Comparison of ENCODE assay signal across 1 cellular context in the genomic region with DNA sequence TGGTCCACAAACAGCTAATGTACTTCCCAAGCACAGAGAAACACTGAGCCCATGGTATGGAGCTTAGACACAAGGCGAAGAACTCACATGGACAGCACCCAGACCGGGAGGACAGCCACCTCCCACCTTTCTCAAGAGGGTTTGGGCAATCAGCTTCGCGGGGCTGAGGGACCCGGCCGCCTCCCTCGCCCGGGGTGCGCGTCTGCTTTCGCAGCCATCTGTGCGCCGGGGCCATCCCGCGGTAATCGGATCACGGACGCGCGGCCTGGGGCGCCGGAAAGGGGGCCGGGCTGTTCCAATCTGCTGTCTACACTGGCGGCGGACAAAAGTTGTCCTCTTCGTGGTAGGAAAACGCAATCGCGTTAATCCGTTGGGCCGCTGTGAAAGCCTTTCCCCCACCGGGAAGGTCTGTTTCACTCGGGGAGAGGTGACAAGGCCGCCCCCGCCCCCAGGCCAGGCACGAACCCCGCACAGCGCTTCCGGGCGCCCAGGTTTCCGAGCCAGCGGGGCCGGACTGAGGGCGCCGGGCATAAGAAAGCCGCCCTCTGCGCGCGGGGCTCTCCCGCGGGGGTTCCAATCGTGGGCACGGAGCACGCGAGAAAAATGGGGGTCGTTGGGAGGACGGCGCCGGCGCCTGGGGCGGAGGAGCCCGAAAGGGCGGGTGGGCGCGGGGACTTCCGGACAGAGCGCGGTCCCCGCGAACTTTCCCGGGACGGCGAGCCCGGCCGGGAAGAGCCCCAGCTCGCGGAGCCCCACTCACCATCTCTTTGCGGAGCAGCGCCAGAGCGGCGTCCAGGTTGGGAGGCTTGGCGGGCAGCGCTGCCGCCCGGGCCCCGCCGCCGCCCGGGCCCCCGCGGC.
A peak's percentile ranks its signal among the peaks of the same experiment; 100 is the strongest.
TF ChIP-seq lines count a peak whose summit lies in the region.

No MANE protein-coding gene starts in this region.

TF ChIP-seq in K562, 482 proteins besides CTCF, POLR2A, EP300 and RAD21 (continued from another document and continues in another):
- TF ChIP-seq, protein P1, sequence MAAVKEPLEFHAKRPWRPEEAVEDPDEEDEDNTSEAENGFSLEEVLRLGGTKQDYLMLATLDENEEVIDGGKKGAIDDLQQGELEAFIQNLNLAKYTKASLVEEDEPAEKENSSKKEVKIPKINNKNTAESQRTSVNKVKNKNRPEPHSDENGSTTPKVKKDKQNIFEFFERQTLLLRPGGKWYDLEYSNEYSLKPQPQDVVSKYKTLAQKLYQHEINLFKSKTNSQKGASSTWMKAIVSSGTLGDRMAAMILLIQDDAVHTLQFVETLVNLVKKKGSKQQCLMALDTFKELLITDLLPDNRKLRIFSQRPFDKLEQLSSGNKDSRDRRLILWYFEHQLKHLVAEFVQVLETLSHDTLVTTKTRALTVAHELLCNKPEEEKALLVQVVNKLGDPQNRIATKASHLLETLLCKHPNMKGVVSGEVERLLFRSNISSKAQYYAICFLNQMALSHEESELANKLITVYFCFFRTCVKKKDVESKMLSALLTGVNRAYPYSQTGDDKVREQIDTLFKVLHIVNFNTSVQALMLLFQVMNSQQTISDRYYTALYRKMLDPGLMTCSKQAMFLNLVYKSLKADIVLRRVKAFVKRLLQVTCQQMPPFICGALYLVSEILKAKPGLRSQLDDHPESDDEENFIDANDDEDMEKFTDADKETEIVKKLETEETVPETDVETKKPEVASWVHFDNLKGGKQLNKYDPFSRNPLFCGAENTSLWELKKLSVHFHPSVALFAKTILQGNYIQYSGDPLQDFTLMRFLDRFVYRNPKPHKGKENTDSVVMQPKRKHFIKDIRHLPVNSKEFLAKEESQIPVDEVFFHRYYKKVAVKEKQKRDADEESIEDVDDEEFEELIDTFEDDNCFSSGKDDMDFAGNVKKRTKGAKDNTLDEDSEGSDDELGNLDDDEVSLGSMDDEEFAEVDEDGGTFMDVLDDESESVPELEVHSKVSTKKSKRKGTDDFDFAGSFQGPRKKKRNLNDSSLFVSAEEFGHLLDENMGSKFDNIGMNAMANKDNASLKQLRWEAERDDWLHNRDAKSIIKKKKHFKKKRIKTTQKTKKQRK (IDR thresholded peaks at IDR 0.05; ENCODE audit: borderline replicate concordance, low read depth, low read length), result no peak
- peak; percentile 50 to 63; a peak in 3 of 4 replicates for TF ChIP-seq NRF1 (conservative IDR thresholded peaks at IDR 0.05 in 1 of 2, IDR thresholded peaks at IDR 0.05 in 1 of 2)
- TF ChIP-seq GABPB2 (CRISPR knock-in tag; conservative IDR thresholded peaks at IDR 0.05), result no peak
- TF ChIP-seq CHCHD3 (CRISPR knock-in tag; IDR thresholded peaks at IDR 0.05), result no peak
- TF ChIP-seq TARDBP (IDR thresholded peaks at IDR 0.05), result no peak
- peak; percentile 12; the same call in 1 of the 2 replicates for TF ChIP-seq ZBTB17 (CRISPR knock-in tag; IDR thresholded peaks at IDR 0.05)
- TF ChIP-seq PCBP1 (IDR thresholded peaks at IDR 0.05; ENCODE audit: low read depth, low read length, poor library complexity, severe bottlenecking), result peak; percentile 37
- no peak for TF ChIP-seq ZKSCAN3 (CRISPR knock-in tag; IDR thresholded peaks at IDR 0.05)
- no peak; the same call in 1 of the 2 replicates for TF ChIP-seq JUNB (CRISPR knock-in tag; conservative IDR thresholded peaks at IDR 0.05)
- TF ChIP-seq, protein P2, sequence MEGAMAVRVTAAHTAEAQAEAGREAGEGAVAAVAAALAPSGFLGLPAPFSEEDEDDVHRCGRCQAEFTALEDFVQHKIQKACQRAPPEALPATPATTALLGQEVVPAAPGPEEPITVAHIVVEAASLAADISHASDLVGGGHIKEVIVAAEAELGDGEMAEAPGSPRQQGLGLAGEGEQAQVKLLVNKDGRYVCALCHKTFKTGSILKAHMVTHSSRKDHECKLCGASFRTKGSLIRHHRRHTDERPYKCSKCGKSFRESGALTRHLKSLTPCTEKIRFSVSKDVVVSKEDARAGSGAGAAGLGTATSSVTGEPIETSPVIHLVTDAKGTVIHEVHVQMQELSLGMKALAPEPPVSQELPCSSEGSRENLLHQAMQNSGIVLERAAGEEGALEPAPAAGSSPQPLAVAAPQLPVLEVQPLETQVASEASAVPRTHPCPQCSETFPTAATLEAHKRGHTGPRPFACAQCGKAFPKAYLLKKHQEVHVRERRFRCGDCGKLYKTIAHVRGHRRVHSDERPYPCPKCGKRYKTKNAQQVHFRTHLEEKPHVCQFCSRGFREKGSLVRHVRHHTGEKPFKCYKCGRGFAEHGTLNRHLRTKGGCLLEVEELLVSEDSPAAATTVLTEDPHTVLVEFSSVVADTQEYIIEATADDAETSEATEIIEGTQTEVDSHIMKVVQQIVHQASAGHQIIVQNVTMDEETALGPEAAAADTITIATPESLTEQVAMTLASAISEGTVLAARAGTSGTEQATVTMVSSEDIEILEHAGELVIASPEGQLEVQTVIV (CRISPR knock-in tag; IDR thresholded peaks at IDR 0.05; ENCODE audit: borderline replicate concordance), result no peak
- peak in 1 of 2 experiments; percentile 58; a peak in 1 of 4 replicates for TF ChIP-seq TEAD1 (CRISPR knock-in tag; IDR thresholded peaks at IDR 0.05)
- TF ChIP-seq, protein P3, sequence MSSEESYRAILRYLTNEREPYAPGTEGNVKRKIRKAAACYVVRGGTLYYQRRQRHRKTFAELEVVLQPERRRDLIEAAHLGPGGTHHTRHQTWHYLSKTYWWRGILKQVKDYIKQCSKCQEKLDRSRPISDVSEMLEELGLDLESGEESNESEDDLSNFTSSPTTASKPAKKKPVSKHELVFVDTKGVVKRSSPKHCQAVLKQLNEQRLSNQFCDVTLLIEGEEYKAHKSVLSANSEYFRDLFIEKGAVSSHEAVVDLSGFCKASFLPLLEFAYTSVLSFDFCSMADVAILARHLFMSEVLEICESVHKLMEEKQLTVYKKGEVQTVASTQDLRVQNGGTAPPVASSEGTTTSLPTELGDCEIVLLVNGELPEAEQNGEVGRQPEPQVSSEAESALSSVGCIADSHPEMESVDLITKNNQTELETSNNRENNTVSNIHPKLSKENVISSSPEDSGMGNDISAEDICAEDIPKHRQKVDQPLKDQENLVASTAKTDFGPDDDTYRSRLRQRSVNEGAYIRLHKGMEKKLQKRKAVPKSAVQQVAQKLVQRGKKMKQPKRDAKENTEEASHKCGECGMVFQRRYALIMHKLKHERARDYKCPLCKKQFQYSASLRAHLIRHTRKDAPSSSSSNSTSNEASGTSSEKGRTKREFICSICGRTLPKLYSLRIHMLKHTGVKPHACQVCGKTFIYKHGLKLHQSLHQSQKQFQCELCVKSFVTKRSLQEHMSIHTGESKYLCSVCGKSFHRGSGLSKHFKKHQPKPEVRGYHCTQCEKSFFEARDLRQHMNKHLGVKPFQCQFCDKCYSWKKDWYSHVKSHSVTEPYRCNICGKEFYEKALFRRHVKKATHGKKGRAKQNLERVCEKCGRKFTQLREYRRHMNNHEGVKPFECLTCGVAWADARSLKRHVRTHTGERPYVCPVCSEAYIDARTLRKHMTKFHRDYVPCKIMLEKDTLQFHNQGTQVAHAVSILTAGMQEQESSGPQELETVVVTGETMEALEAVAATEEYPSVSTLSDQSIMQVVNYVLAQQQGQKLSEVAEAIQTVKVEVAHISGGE (CRISPR knock-in tag; IDR thresholded peaks at IDR 0.05), result peak in 1 of 3 experiments; percentile 35; a peak in 1 of 6 replicates
- peak; percentile 80 for TF ChIP-seq SNIP1 (IDR thresholded peaks at IDR 0.05; ENCODE audit: low read depth)
- TF ChIP-seq ZNF77 (CRISPR knock-in tag; IDR thresholded peaks at IDR 0.05), result no peak
- TF ChIP-seq RBM34 (IDR thresholded peaks at IDR 0.05; ENCODE audit: borderline replicate concordance, insufficient read depth, low read length), result no peak
- TF ChIP-seq HDAC2 (IDR thresholded peaks at IDR 0.05), result peak; percentile 64
- TF ChIP-seq ATF1 (CRISPR knock-in tag; IDR thresholded peaks at IDR 0.05), result no peak
- TF ChIP-seq ATF1 (tag; IDR thresholded peaks at IDR 0.05), result peak; percentile 52
- TF ChIP-seq BRD9 (IDR thresholded peaks at IDR 0.05; ENCODE audit: low read depth, partially characterized antibody), result no peak
- TF ChIP-seq, protein P4, sequence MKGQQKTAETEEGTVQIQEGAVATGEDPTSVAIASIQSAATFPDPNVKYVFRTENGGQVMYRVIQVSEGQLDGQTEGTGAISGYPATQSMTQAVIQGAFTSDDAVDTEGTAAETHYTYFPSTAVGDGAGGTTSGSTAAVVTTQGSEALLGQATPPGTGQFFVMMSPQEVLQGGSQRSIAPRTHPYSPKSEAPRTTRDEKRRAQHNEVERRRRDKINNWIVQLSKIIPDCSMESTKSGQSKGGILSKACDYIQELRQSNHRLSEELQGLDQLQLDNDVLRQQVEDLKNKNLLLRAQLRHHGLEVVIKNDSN (CRISPR knock-in tag; IDR thresholded peaks at IDR 0.05), result no peak; the same call in 1 of the 2 replicates
- peak; percentile 54; the same call in 1 of the 2 replicates for TF ChIP-seq MTA3 (IDR thresholded peaks at IDR 0.05; ENCODE audit: borderline replicate concordance)
- TF ChIP-seq ZNF507 (tag; conservative IDR thresholded peaks at IDR 0.05), result no peak
- no peak for TF ChIP-seq NEUROD1 (IDR thresholded peaks at IDR 0.05; ENCODE audit: borderline replicate concordance, low read depth, low read length, partially characterized antibody)
- TF ChIP-seq ZNF431 (CRISPR knock-in tag; IDR thresholded peaks at IDR 0.05), result no peak; the same call in 1 of the 2 replicates
- 0 out of 2 replicates have a peak, but pooled peaks have one; percentile 34 for TF ChIP-seq NFRKB (IDR thresholded peaks at IDR 0.05; ENCODE audit: low read depth)
- peak; percentile 47; the same call in 1 of the 2 replicates for TF ChIP-seq ELF2 (CRISPR knock-in tag; IDR thresholded peaks at IDR 0.05)
- no peak for TF ChIP-seq PPARD (CRISPR knock-in tag; IDR thresholded peaks at IDR 0.05)
- no peak for TF ChIP-seq HDAC8 (tag; IDR thresholded peaks at IDR 0.05)
- TF ChIP-seq, protein P5, sequence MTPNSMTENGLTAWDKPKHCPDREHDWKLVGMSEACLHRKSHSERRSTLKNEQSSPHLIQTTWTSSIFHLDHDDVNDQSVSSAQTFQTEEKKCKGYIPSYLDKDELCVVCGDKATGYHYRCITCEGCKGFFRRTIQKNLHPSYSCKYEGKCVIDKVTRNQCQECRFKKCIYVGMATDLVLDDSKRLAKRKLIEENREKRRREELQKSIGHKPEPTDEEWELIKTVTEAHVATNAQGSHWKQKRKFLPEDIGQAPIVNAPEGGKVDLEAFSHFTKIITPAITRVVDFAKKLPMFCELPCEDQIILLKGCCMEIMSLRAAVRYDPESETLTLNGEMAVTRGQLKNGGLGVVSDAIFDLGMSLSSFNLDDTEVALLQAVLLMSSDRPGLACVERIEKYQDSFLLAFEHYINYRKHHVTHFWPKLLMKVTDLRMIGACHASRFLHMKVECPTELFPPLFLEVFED (CRISPR knock-in tag; conservative IDR thresholded peaks at IDR 0.05), result no peak
- TF ChIP-seq, protein P6, sequence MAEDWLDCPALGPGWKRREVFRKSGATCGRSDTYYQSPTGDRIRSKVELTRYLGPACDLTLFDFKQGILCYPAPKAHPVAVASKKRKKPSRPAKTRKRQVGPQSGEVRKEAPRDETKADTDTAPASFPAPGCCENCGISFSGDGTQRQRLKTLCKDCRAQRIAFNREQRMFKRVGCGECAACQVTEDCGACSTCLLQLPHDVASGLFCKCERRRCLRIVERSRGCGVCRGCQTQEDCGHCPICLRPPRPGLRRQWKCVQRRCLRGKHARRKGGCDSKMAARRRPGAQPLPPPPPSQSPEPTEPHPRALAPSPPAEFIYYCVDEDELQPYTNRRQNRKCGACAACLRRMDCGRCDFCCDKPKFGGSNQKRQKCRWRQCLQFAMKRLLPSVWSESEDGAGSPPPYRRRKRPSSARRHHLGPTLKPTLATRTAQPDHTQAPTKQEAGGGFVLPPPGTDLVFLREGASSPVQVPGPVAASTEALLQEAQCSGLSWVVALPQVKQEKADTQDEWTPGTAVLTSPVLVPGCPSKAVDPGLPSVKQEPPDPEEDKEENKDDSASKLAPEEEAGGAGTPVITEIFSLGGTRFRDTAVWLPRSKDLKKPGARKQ (CRISPR knock-in tag; IDR thresholded peaks at IDR 0.05), result no peak
- TF ChIP-seq CTBP1 (IDR thresholded peaks at IDR 0.05; ENCODE audit: borderline replicate concordance), result peak; percentile 49; the same call in 1 of the 2 replicates
- TF ChIP-seq, protein P7, sequence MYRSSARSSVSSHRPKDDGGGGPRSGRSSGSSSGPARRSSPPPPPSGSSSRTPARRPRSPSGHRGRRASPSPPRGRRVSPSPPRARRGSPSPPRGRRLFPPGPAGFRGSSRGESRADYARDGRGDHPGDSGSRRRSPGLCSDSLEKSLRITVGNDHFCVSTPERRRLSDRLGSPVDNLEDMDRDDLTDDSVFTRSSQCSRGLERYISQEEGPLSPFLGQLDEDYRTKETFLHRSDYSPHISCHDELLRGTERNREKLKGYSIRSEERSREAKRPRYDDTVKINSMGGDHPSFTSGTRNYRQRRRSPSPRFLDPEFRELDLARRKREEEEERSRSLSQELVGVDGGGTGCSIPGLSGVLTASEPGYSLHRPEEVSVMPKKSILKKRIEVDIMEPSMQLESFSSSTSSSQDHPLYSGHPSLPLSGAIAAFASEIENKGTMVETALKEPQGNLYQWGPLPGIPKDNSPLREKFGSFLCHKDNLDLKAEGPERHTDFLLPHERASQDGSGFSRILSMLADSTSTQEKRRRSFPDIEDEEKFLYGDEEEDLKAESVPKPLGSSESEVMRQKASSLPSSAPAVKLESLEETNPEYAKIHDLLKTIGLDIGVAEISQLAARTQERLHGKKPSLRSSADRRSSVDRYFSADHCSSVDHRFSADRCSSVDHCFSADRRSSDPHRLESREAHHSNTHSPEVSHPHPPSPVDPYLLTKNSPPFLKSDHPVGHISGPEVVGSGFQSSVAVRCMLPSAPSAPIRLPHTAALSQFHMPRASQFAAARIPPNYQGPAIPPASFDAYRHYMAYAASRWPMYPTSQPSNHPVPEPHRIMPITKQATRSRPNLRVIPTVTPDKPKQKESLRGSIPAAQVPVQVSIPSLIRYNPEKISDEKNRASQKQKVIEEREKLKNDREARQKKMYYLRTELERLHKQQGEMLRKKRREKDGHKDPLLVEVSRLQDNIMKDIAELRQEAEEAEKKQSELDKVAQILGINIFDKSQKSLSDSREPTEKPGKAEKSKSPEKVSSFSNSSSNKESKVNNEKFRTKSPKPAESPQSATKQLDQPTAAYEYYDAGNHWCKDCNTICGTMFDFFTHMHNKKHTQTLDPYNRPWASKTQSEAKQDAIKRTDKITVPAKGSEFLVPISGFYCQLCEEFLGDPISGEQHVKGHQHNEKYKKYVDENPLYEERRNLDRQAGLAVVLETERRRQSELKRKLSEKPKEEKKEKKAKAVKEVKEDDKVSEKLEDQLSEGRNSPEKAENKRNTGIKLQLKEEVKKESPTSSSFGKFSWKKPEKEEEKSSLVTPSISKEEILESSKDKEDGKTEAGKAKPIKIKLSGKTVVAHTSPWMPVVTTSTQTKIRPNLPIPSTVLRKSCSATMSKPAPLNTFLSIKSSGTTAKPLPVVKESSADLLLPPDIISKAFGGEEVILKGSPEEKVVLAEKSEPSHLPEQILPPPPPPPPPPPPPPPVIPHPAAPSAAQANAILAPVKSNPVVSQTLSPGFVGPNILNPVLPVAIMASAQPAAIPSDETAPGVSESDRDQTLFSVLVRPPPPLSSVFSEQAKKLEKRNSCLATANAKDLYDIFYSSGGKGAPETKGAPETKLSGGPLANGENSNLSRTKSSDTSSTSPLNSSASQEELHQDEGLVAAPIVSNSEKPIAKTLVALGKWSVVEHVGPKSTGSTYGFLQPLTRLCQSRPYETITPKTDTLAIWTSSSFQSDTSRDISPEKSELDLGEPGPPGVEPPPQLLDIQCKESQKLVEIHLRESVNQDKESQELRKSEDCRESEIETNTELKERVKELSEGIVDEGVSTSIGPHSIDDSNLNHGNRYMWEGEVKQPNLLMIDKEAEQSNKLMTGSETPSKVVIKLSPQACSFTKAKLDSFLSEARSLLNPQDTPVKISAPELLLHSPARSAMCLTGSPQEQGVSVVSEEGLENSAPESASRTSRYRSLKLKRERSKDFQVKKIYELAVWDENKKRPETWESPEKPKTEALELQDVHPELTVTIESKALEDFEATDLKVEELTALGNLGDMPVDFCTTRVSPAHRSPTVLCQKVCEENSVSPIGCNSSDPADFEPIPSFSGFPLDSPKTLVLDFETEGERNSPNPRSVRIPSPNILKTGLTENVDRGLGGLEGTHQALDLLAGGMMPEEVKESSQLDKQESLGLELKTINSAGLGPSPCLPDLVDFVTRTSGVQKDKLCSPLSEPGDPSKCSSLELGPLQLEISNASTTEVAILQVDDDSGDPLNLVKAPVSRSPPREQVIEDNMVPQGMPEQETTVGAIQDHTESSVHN (IDR thresholded peaks at IDR 0.05; ENCODE audit: borderline replicate concordance in 1 of 2, low read depth in 1 of 2), result no peak
